15 cellular contexts compared by ENCODE assay signal in genomic region chr3:11513817-11514135, GRCh38.
DNase-seq lines count a peak whose midpoint lies in the region; ATAC-seq and TF ChIP-seq lines count a peak whose summit lies in the region.
"Had no signal": no experiment of that assay in that cellular context is flagged by ENCODE, and none has a peak within 500 bp of the region (broad histone marks: within the 10 kb centered on the region; RNA-seq: fewer than 3 reads in every experiment).

No MANE protein-coding gene starts in this region.

- WGBS in mesenchymal stem cell: 74% methylated on average over 2 of the region's 3 CpGs
- 83% methylated on average over 3 of the region's 3 CpGs for WGBS in suprapubic skin

- H2BK12ac ChIP-seq in mesenchymal stem cell (ENCODE audit: low read length in 2 of 2): peak overlapping the region; percentile 76 to 97

- peak overlapping the region in 1 of 2 experiments; percentile 83 for H3K14ac ChIP-seq in mesenchymal stem cell (ENCODE audit: low read length in 2 of 2)

- POLR2A ChIA-PET in PC-3 (lab: Charles Lee; ENCODE audit: unreplicated experiment): interaction anchor here (0.9 kb wide), 1 partner anchor 9 kb away, joined by 3 read pairs; no protein-coding TSS in a partner anchor

- no peak overlapping the region for H3K23ac ChIP-seq in mesenchymal stem cell (ENCODE audit: low read length in 2 of 2)

- peak overlapping the region; percentile 26 for H3K4me2 ChIP-seq in PC-3 (ENCODE audit: low read length)
- no peak overlapping the region for H3K4me2 ChIP-seq in mesenchymal stem cell (ENCODE audit: low read length, poor library complexity, severe bottlenecking)

- H2BK120ac ChIP-seq in mesenchymal stem cell (ENCODE audit: low read depth, low read length): peak overlapping the region; percentile 84

- peak overlapping the region; percentile 9; the same call in 1 of the 2 replicates for H3K9ac ChIP-seq in PC-3 (ENCODE audit: low read length)
- peak overlapping the region; percentile 46 for H3K9ac ChIP-seq in mesenchymal stem cell (ENCODE audit: low read length)

- H3K4me3 ChIP-seq in PC-3 (ENCODE audit: low read length) (no peak overlapping the region), dorsolateral prefrontal cortex (no peak overlapping the region), mesenchymal stem cell (ENCODE audit: insufficient read depth in 1 of 2, low read depth in 1 of 2, low read length in 2 of 2) (peak overlapping the region in 1 of 2 experiments; percentile 22), suprapubic skin (no peak overlapping the region)

- peak overlapping the region; percentile 96 for H4K91ac ChIP-seq in mesenchymal stem cell (ENCODE audit: low read length)

- H4K8ac ChIP-seq in mesenchymal stem cell (ENCODE audit: low read length): peak overlapping the region; percentile 66

- DNase-seq in PC-3: no peak
- DNase-seq in dorsolateral prefrontal cortex: peak in 4 of 10 donors; percentile 19 to 59 (median 47)
- DNase-seq in mesenchymal stem cell: no peak
- no peak for DNase-seq in suprapubic skin (ENCODE audit: low spot score in 2 of 2)
- DNase-seq in stimulated activated CD8-positive, alpha-beta memory T cell treated with anti-CD3 and anti-CD28 coated beads, Interleukin-4, amount 100 ng/mL, for 48 hours: no peak
- DNase-seq in NOMO-1 treated with DMSO at 0.1 percent for 48 hours (lab: John Stamatoyannopoulos, UW; ENCODE audit: unreplicated experiment): no peak
- no peak for DNase-seq in NCI-H1417 treated with DMSO at 0.1 percent for 48 hours (lab: John Stamatoyannopoulos, UW)
- DNase-seq: activated CD4-positive, alpha-beta T cell treated with anti-CD3 and anti-CD28 coated beads for 1 hour; activated T-cell treated with anti-CD3 and anti-CD28 coated beads, Interleukin-2, amount 50 U/mL, for 24 hours; DND-41; effector CD8-positive, alpha-beta T cell; glutamatergic neuron; NCI-H187 treated with DMSO at 0.1 percent for 48 hours; occipital lobe had no signal

- no peaks in the 10 kb centered on the region for H4K20me1 ChIP-seq in PC-3 (ENCODE audit: low read length)

- no peak for TF ChIP-seq POLR2A in suprapubic skin (IDR thresholded peaks at IDR 0.05)

- H3K9me2 ChIP-seq in PC-3 (replicated peaks; ENCODE audit: low read length): no peaks in the 10 kb centered on the region

- peak overlapping the region; percentile 12; the same call in 1 of the 2 replicates for H2AFZ ChIP-seq in PC-3 (ENCODE audit: low read length)
- H2AFZ ChIP-seq in mesenchymal stem cell (ENCODE audit: low read depth, low read length): no peak overlapping the region

- CTCF ChIA-PET in PC-3 (lab: Charles Lee): no interaction called here

- no peaks in the 10 kb centered on the region for H3K9me3 ChIP-seq in PC-3 (ENCODE audit: low read length)
- no peaks in the 10 kb centered on the region for H3K9me3 ChIP-seq in mesenchymal stem cell (ENCODE audit: control insufficient read depth, low read length)
- H3K9me3 ChIP-seq in suprapubic skin: no peaks in the 10 kb centered on the region

- intact Hi-C loops in PC-3 (cut with micrococcal nuclease) (no loop called here), dorsolateral prefrontal cortex (cut with DNase I) (no loop called here)

- no peak overlapping the region for H2BK15ac ChIP-seq in mesenchymal stem cell (ENCODE audit: low read depth, poor library complexity, severe bottlenecking)

- peak overlapping the region; percentile 89 to 97 for H3K18ac ChIP-seq in mesenchymal stem cell (ENCODE audit: low read depth in 1 of 2, low read length in 2 of 2)

- no peak overlapping the region for H2BK5ac ChIP-seq in mesenchymal stem cell (ENCODE audit: low read depth, low read length, poor library complexity, severe bottlenecking)

- H2AK5ac ChIP-seq in mesenchymal stem cell (ENCODE audit: low read length, severe bottlenecking): peak overlapping the region; percentile 68

- no TSS peak for BruUV-seq in PC-3 (replicated peaks; lab: Mats Ljungman, UMichigan)

- H3K79me2 ChIP-seq in PC-3 (ENCODE audit: low read length): no peaks in the 10 kb centered on the region

- no peaks in the 10 kb centered on the region for H3F3A ChIP-seq in PC-3 (ENCODE audit: low read length, unreplicated experiment)

- H3K4me1 ChIP-seq in PC-3 (ENCODE audit: insufficient read depth, low read length) (peaks cover 35% of the 10 kb centered on the region), mesenchymal stem cell (ENCODE audit: control insufficient read depth, insufficient read depth, low read depth, low read length) (peaks cover 14% of the 10 kb centered on the region), suprapubic skin (peaks cover 38% of the 10 kb centered on the region)

- H3K27ac ChIP-seq in PC-3 (ENCODE audit: low read length): peak overlapping the region; percentile 77
- H3K27ac ChIP-seq in dorsolateral prefrontal cortex: peak overlapping the region in 56 of 59 donors; percentile 21 to 89 (median 78)
- peak overlapping the region; percentile 74 for H3K27ac ChIP-seq in mesenchymal stem cell (ENCODE audit: low read length, poor library complexity, severe bottlenecking)
- peak overlapping the region; percentile 63 for H3K27ac ChIP-seq in suprapubic skin

- no peak for TF ChIP-seq EP300 in suprapubic skin (IDR thresholded peaks at IDR 0.05)

- TF ChIP-seq CTCF in PC-3 (conservative IDR thresholded peaks at IDR 0.05; ENCODE audit: low read depth, low read length): no peak
- TF ChIP-seq CTCF in dorsolateral prefrontal cortex (IDR thresholded peaks at IDR 0.05 in 54 of 56, conservative IDR thresholded peaks at IDR 0.05 in 2 of 56; ENCODE audit: low read depth in 1 of 56, partially characterized antibody in 56 of 56): no peak
- TF ChIP-seq CTCF in suprapubic skin (IDR thresholded peaks at IDR 0.05): no peak

- peaks cover 8% of the 10 kb centered on the region for H3K79me1 ChIP-seq in mesenchymal stem cell (replicated peaks; ENCODE audit: low read length, poor library complexity, severe bottlenecking)

- 0 out of 2 replicates have a peak, but pooled peaks cover 2% of the 10 kb centered on the region for H3K36me3 ChIP-seq in PC-3 (ENCODE audit: low read depth, low read length)
- no peaks in the 10 kb centered on the region for H3K36me3 ChIP-seq in mesenchymal stem cell (ENCODE audit: control insufficient read depth in 1 of 2, insufficient read depth in 2 of 2, low read depth in 1 of 2, low read length in 2 of 2)
- no peaks in the 10 kb centered on the region for H3K36me3 ChIP-seq in suprapubic skin

- H3K27me3 ChIP-seq in PC-3 (ENCODE audit: low read length) (no peaks in the 10 kb centered on the region), dorsolateral prefrontal cortex (no peaks in the 10 kb centered on the region), mesenchymal stem cell (ENCODE audit: control insufficient read depth in 1 of 2, insufficient read depth in 1 of 2, low read length in 2 of 2) (no peaks in the 10 kb centered on the region), suprapubic skin (no peaks in the 10 kb centered on the region)

- H3K4ac ChIP-seq in mesenchymal stem cell (ENCODE audit: low read depth in 1 of 2, low read length in 2 of 2): peak overlapping the region; percentile 55 to 96

- ATAC-seq in PC-3 (peak; percentile 8), GM21825 (IDR thresholded peaks at IDR 0.05; ENCODE audit: unreplicated experiment) (no peak)
